In the genomic region with DNA sequence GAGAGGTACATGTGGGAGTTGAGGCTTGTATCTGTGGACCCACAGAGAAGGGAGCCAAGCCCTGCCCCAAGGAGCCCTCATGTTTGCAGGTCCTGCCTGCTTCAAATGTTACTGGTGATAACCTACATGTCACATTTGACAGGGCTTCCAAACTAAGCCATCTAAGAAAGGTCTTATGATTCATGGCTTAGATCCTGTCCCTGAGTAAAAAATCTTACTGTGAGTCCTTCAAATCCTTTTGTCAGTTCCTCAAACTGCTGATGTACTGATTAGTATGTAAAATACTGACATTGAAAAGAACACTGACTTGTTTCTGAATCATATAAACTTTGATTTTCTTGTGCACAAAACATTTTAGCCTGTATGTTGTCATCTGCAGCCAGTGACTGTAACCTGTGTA, we compare ENCODE assay signal across 8 cellular contexts. TPM values are rescaled to one million over a fixed set of nuclear protein-coding genes. Genes with fewer than 3 reads are reported as not detected.
DNase-seq lines count a peak whose midpoint lies in the region; TF ChIP-seq lines count a peak whose summit lies in the region.

No MANE protein-coding gene starts in this region.

- intact Hi-C loops in adrenal gland (cut with DNase I), result no loop called here

- H3K4me1 Mint-ChIP-seq in mesothelial cell of epicardium, result peaks cover 14% of the 10 kb centered on the region

- H3K27me3 Mint-ChIP-seq in mesothelial cell of epicardium (ENCODE audit: low read depth), result no peaks in the 10 kb centered on the region

- H3K27ac ChIP-seq in HUES64 (ENCODE audit: low read depth, low read length) (no peak overlapping the region), adrenal gland (peak overlapping the region in 3 of 5 donors; percentile 94 to 96 (median 96))

- peak overlapping the region; percentile 97; the same call in 1 of the 2 replicates for H3K9ac ChIP-seq in HUES64 (ENCODE audit: low read depth, low read length)

- DNase-seq in AG09309 (ENCODE audit: low read depth) (no peak), adrenal gland (no peak), mesothelial cell of epicardium (ENCODE audit: low spot score in 2 of 2, unreplicated experiment in 2 of 2) (no peak), dermis blood vessel endothelial cell (no peak), LoVo (ENCODE audit: low spot score) (no peak), RPMI8226 (no peak)
- DNase-seq in activated CD4-positive, alpha-beta T cell treated with anti-CD3 and anti-CD28 coated beads, Interleukin-2, amount 50 U/mL, for 1 hour, result no peak

- H3K9me3 Mint-ChIP-seq in mesothelial cell of epicardium, result no peaks in the 10 kb centered on the region

- no peak for TF ChIP-seq POLR2A in adrenal gland (IDR thresholded peaks at IDR 0.05)

- H3K9me3 ChIP-seq in HUES64 (ENCODE audit: insufficient read depth, low read depth, low read length), result no peaks in the 10 kb centered on the region
- no peaks in the 10 kb centered on the region for H3K9me3 ChIP-seq in adrenal gland (replicated peaks in 1 of 3)

- peak overlapping the region; percentile 99 for H3K27ac Mint-ChIP-seq in mesothelial cell of epicardium

- H3K36me3 ChIP-seq in HUES64 (ENCODE audit: insufficient read depth, low read length) (no peaks in the 10 kb centered on the region), adrenal gland (replicated peaks in 1 of 2) (no peaks in the 10 kb centered on the region)

- no peaks in the 10 kb centered on the region for H3K27me3 ChIP-seq in HUES64 (ENCODE audit: insufficient read depth, low read length)
- no peaks in the 10 kb centered on the region for H3K27me3 ChIP-seq in adrenal gland

- H3K4me3 Mint-ChIP-seq in mesothelial cell of epicardium, result no peak overlapping the region

- peak overlapping the region; percentile 94 for H3K4me3 ChIP-seq in AG09309 (ENCODE audit: control insufficient read depth, low read depth, low read length)
- peak overlapping the region; percentile 95 for H3K4me3 ChIP-seq in HUES64 (ENCODE audit: low read length)
- peak overlapping the region in 2 of 4 donors; percentile 73 to 90 for H3K4me3 ChIP-seq in adrenal gland

- TF ChIP-seq CTCF in AG09309 (IDR thresholded peaks at IDR 0.05; ENCODE audit: control insufficient read depth, insufficient read depth, low read depth, low read length, missing control alignments), result no peak
- TF ChIP-seq CTCF in adrenal gland (IDR thresholded peaks at IDR 0.05), result no peak
- no peak for TF ChIP-seq CTCF in mesothelial cell of epicardium (IDR thresholded peaks at IDR 0.05; ENCODE audit: unreplicated experiment)

- no peaks in the 10 kb centered on the region for H3K36me3 Mint-ChIP-seq in mesothelial cell of epicardium

- H3K4me1 ChIP-seq in HUES64 (ENCODE audit: insufficient read depth, low read length) (peaks cover 38% of the 10 kb centered on the region), adrenal gland (replicated peaks in 1 of 2) (peaks cover 33 to 39% of the 10 kb centered on the region in 2 donors)

RNA-seq across cellular contexts. Expression of a gene that starts 1.0 kb away (rescaled TPM):
- polyA plus RNA-seq in HUES64 (2013, experiment 1 of 2), result 27.5 TPM
- polyA plus RNA-seq in HUES64 (2013, experiment 2 of 2), result 27.8 TPM
- total RNA-seq in adrenal gland (10 to 100 TPM; 12.9 to 30.5 (median 17.3) TPM), mesothelial cell of epicardium (40.1 to 42.9 TPM (median 41.2 TPM) in 3 replicates), dermis blood vessel endothelial cell (24.8 and 27.4 TPM in 2 replicates)
- polyA plus RNA-seq in adrenal gland, result 10 to 100 TPM in 1 of 3 donors, 1 to 10 TPM in 2; 3.3 to 17.0 (median 3.3) TPM
